Comparison of ENCODE assay signal across 10 cellular contexts in the genomic region with DNA sequence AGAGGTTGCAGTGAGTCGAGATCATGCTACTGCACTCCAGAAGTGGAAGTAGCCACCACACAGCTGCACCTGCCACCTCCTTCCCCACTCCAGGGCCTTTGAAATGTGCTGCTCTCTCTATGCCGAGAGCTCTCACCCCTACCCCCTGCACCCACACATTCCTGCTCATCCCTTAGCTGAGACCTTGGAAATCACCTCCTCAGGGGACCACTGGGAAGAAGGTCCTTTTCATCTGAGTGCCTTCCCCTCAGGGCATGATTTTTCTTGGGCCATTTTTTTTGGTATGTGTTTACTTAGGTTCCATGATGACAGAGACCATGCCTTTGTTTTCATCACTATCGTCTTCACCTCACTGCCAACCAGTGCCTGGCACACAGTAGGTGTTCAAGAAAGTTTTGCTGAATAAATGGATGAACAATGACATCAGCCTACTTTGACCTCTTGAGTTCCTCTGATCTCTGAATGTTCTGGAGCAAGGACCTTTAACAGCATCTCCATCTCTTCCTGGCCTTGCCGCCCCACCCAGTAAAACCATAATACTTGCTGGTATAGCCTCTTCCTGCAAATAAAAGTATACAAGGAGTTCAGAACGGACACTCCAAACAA.
DNase-seq lines count a peak whose midpoint lies in the region; ATAC-seq, FAIRE-seq and TF ChIP-seq lines count a peak whose summit lies in the region.
"Had no signal": no experiment of that assay in that cellular context is flagged by ENCODE, and none has a peak within 500 bp of the region (broad histone marks: within the 10 kb centered on the region; RNA-seq: fewer than 3 reads in every experiment).

No MANE protein-coding gene starts in this region.

- no peaks in the 10 kb centered on the region for H3K9me3 ChIP-seq in right atrium auricular region
- H3K9me3 ChIP-seq in GM12878 (replicated peaks; ENCODE audit: control insufficient read depth, insufficient read depth, low read length), result peaks cover 3% of the 10 kb centered on the region; the same call in 1 of the 3 replicates
- H3K9me3 ChIP-seq in mucosa of rectum (ENCODE audit: control insufficient read depth in 2 of 2, low read length in 2 of 2), result no peaks in the 10 kb centered on the region
- H3K9me3 ChIP-seq in vagina, result no peaks in the 10 kb centered on the region

- SMC1A ChIA-PET in GM12878 (lab: Charles Lee; ENCODE audit: uncharacterized antibody, unreplicated experiment), result interaction anchor here (1.0 to 5.7 kb wide), 9 partner anchors 11 to 139 kb away, joined by 3 to 84 read pairs (median 4); no protein-coding TSS in a partner anchor

- H3K79me2 ChIP-seq in GM12878 (ENCODE audit: control insufficient read depth, insufficient read depth, low read length), result peaks cover 72% of the 10 kb centered on the region

- RAD21 ChIA-PET in GM12878 (lab: Charles Lee; ENCODE audit: unreplicated experiment), result interaction anchor here (0.6 to 5.6 kb wide), 5 partner anchors 13 to 524 kb away, joined by 3 to 77 read pairs (median 13); no protein-coding TSS in a partner anchor

- H3K9ac ChIP-seq in GM12878 (ENCODE audit: control insufficient read depth, insufficient read depth, low read length), result no peak overlapping the region
- peak overlapping the region; percentile 64 to 66 for H3K9ac ChIP-seq in mucosa of rectum (ENCODE audit: low read depth in 1 of 2, low read length in 2 of 2)

- POLR2A ChIA-PET in GM12878 (lab: Charles Lee), result interaction anchor here (1.5 kb wide), 2 partner anchors 12 to 137 kb away, joined by 4 to 7 read pairs; no protein-coding TSS in a partner anchor

- intact Hi-C loops in Right ventricle myocardium inferior (cut with DNase I) (no loop called here), GM12878 (cut with micrococcal nuclease; ENCODE audit: unreplicated experiment) (no loop called here), vagina (cut with DNase I) (no loop called here)

- TF ChIP-seq POLR2A in GM12878 (IDR thresholded peaks at IDR 0.05; ENCODE audit: low read depth, low read length) (peak; percentile 51), vagina (IDR thresholded peaks at IDR 0.05) (no peak)

- ATAC-seq in Right ventricle myocardium inferior, result no peak
- ATAC-seq in GM12878, result no peak
- ATAC-seq in GM19035 (IDR thresholded peaks at IDR 0.05; ENCODE audit: unreplicated experiment), result no peak

- CTCF ChIA-PET in GM12878 (lab: Yijun Ruan, JAX), result interaction anchor here (1.3 to 8.6 kb wide), 5 partner anchors 11 to 140 kb away, joined by 5 to 166 read pairs (median 9); no protein-coding TSS in a partner anchor

- H4K20me1 ChIP-seq in GM12878 (ENCODE audit: control insufficient read depth, insufficient read depth), result peaks cover 5% of the 10 kb centered on the region

- H3K27me3 ChIP-seq in right atrium auricular region (no peaks in the 10 kb centered on the region), GM12878 (replicated peaks in 1 of 2; ENCODE audit: control insufficient read depth in 2 of 2, insufficient read depth in 2 of 2, low read length in 1 of 2) (no peaks in the 10 kb centered on the region), mucosa of rectum (ENCODE audit: control insufficient read depth in 2 of 2, insufficient read depth in 2 of 2, low read length in 2 of 2) (no peaks in the 10 kb centered on the region), vagina (no peaks in the 10 kb centered on the region)

- no peak for TF ChIP-seq EP300 in GM12878 (IDR thresholded peaks at IDR 0.05; ENCODE audit: borderline replicate concordance in 1 of 2, control insufficient read depth in 1 of 2, low read depth in 2 of 2, low read length in 2 of 2)

- H2AFZ ChIP-seq in GM12878 (ENCODE audit: control insufficient read depth, low read depth, low read length), result no peak overlapping the region

- 0 out of 2 replicates have a peak overlapping the region, but pooled peaks have one; percentile 5 for H3K4me2 ChIP-seq in GM12878 (ENCODE audit: control insufficient read depth, insufficient read depth)

- no peak for FAIRE-seq in GM12878 (lab: Jason Lieb, UNC)
- FAIRE-seq: D721Med had no signal

- H3K4me3 ChIP-seq in right atrium auricular region (no peak overlapping the region), GM12878 (no peak overlapping the region), mucosa of rectum (ENCODE audit: low read length in 2 of 2) (peak overlapping the region; percentile 4 to 35), vagina (no peak overlapping the region)

- BruUV-seq in GM12878 (replicated peaks; lab: Mats Ljungman, UMichigan), result no TSS peak

- DNase-seq in right atrium auricular region (ENCODE audit: low spot score) (no peak), Right ventricle myocardium inferior (ENCODE audit: missing footprints) (no peak), GM12878 (ENCODE audit: low read depth, low spot score) (no peak), vagina (ENCODE audit: extremely low spot score in 2 of 2) (no peak), NCI-H526 treated with DMSO at 0.1 percent for 48 hours (lab: John Stamatoyannopoulos, UW) (no peak), NCI-H1092 treated with DMSO at 0.1 percent for 48 hours (lab: John Stamatoyannopoulos, UW) (no peak)
- DNase-seq: NCI-H2107 had no signal

- TF ChIP-seq CTCF in right atrium auricular region (IDR thresholded peaks at IDR 0.05) (no peak), GM12878 (IDR thresholded peaks at IDR 0.05 in 2 of 3, conservative IDR thresholded peaks at IDR 0.05 in 1 of 3; ENCODE audit: control insufficient read depth in 2 of 3, extremely low read depth in 1 of 3, insufficient read depth in 1 of 3, low read depth in 3 of 3, low read length in 3 of 3) (no peak), vagina (IDR thresholded peaks at IDR 0.05) (no peak)

- H3K36me3 ChIP-seq in right atrium auricular region (peaks cover 30% of the 10 kb centered on the region), GM12878 (ENCODE audit: control insufficient read depth in 2 of 2, insufficient read depth in 2 of 2, low read length in 1 of 2) (peaks cover 21 to 38% of the 10 kb centered on the region in 2 experiments), mucosa of rectum (ENCODE audit: control insufficient read depth in 2 of 2, insufficient read depth in 2 of 2, low read length in 2 of 2) (peaks cover 23% of the 10 kb centered on the region in 2 donors), vagina (peaks cover 0 to 9% of the 10 kb centered on the region in 2 donors)

- TF ChIP-seq RAD21 in GM12878 (IDR thresholded peaks at IDR 0.05; ENCODE audit: insufficient read depth, low read depth, low read length), result no peak

- in situ Hi-C loops in GM12878 (cut with MboI), result loop anchor here (5.0 kb wide), 1 partner anchor 142 kb away; no protein-coding TSS in a partner anchor

- WGBS in GM12878 (ENCODE audit: insufficient coverage, insufficient replicate concordance, low lambda C conversion rate, missing lambda C conversion rate), result 30% methylated on average over 5 of the region's 5 CpGs

- peak overlapping the region; percentile 63 to 85 for H3K27ac ChIP-seq in right atrium auricular region
- peak overlapping the region; percentile 57 for H3K27ac ChIP-seq in GM12878 (ENCODE audit: control insufficient read depth, insufficient read depth)
- H3K27ac ChIP-seq in mucosa of rectum (ENCODE audit: low read depth in 2 of 2, low read length in 2 of 2), result peak overlapping the region; percentile 92 to 93
- H3K27ac ChIP-seq in vagina, result peak overlapping the region; percentile 80

- peaks cover 0 to 91% of the 10 kb centered on the region in 2 donors for H3K4me1 ChIP-seq in right atrium auricular region
- peaks cover 53% of the 10 kb centered on the region for H3K4me1 ChIP-seq in GM12878 (ENCODE audit: control insufficient read depth, insufficient read depth, low read length)
- peaks cover 74 to 94% of the 10 kb centered on the region in 2 donors for H3K4me1 ChIP-seq in mucosa of rectum (ENCODE audit: control insufficient read depth in 2 of 2, insufficient read depth in 2 of 2, low read length in 2 of 2)
- H3K4me1 ChIP-seq in vagina, result peaks cover 98% of the 10 kb centered on the region

TF ChIP-seq in GM12878, 131 proteins besides CTCF, POLR2A, EP300 and RAD21 (continues in another document):
- TF ChIP-seq ZBTB4 (CRISPR knock-in tag; IDR thresholded peaks at IDR 0.05) (no peak), NRF1 (conservative IDR thresholded peaks at IDR 0.05; ENCODE audit: low read depth, low read length) (no peak), STAT3 (IDR thresholded peaks at IDR 0.05; ENCODE audit: low read depth, low read length) (no peak), BHLHE40 (IDR thresholded peaks at IDR 0.05; ENCODE audit: borderline replicate concordance in 1 of 2, low read depth in 2 of 2, low read length in 1 of 2) (no peak), SMAD1 (IDR thresholded peaks at IDR 0.05; ENCODE audit: low read depth, partially characterized antibody) (no peak), KLF5 (IDR thresholded peaks at IDR 0.05; ENCODE audit: partially characterized antibody) (no peak), JUND (IDR thresholded peaks at IDR 0.05; ENCODE audit: low read depth, low read length) (no peak), HCFC1 (IDR thresholded peaks at IDR 0.05; ENCODE audit: low read length) (no peak)

Comparison
In these comparisons a context has a peak if more than half of its experiments do, and no peak if none do; other contexts are left out.
1. H3K4me3 ChIP-seq: peak in mucosa of rectum (2 of 2); none in right atrium auricular region (0 of 2), GM12878 (single experiment) and vagina (0 of 2).
2. Peak in every context shown above with its lines, with median percentiles within 50 percentile points of each other: H3K27ac ChIP-seq.